In the genomic region with DNA sequence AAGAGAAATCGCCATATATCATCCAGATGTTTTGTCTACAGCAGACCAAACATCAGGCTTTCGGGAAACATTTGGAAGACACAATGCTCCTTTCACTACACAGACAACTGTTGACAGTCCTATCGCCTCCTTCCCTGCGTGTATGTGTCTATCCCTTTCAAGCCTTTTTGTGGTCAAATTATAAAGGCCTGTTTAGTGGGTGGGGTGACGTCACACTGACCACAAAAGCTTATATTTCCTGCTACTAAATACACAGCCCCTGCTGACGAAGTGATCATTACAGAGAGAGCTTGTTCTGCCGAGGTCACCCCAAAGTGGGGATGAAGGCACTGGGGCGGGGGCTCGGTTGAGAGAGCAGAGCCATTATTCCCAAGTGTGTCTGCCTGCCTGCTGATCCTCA, we compare ENCODE assay signal across 8 cellular contexts.
A peak's percentile ranks its signal among the peaks of the same experiment; 100 is the strongest.
DNase-seq lines count a peak whose midpoint lies in the region; ATAC-seq and TF ChIP-seq lines count a peak whose summit lies in the region.

No MANE protein-coding gene starts in this region.

- ATAC-seq in HG03159 (IDR thresholded peaks at IDR 0.05; ENCODE audit: unreplicated experiment): no peak
- ATAC-seq in HG03521 (IDR thresholded peaks at IDR 0.05; ENCODE audit: unreplicated experiment): no peak

- H3K4me1 Mint-ChIP-seq in T-helper 2 cell treated with Interferon-gamma antibody and Interleukin-4, amounts not matched to agents 5 μg/mL and 100 μg/mL, for 36 hours (ENCODE audit: low read depth): peaks cover 20% of the 10 kb centered on the region

- no peak for TF ChIP-seq CTCF in HFF-Myc (IDR thresholded peaks at IDR 0.05; ENCODE audit: low read depth, low read length, missing control alignments)
- TF ChIP-seq CTCF in fibroblast of pulmonary artery (IDR thresholded peaks at IDR 0.05; ENCODE audit: low read length, missing control alignments): no peak

- no peaks in the 10 kb centered on the region for H3K9me3 Mint-ChIP-seq in T-helper 2 cell treated with Interferon-gamma antibody and Interleukin-4, amounts not matched to agents 5 μg/mL and 100 μg/mL, for 36 hours

- H3K36me3 Mint-ChIP-seq in T-helper 2 cell treated with Interferon-gamma antibody and Interleukin-4, amounts not matched to agents 5 μg/mL and 100 μg/mL, for 36 hours (ENCODE audit: low read depth): no peaks in the 10 kb centered on the region

- H3K27ac Mint-ChIP-seq in T-helper 2 cell treated with Interferon-gamma antibody and Interleukin-4, amounts not matched to agents 5 μg/mL and 100 μg/mL, for 36 hours: no peak overlapping the region

- peak overlapping the region; percentile 44 for H3K4me3 Mint-ChIP-seq in T-helper 2 cell treated with Interferon-gamma antibody and Interleukin-4, amounts not matched to agents 5 μg/mL and 100 μg/mL, for 36 hours

- DNase-seq in AG08395 (ENCODE audit: low spot score) (peak; percentile 58), HFF-Myc (ENCODE audit: extremely low read depth, low read depth) (peak; percentile 84), fibroblast of pulmonary artery (ENCODE audit: low read depth) (peak; percentile 69), OCI-M2 (lab: John Stamatoyannopoulos, UW; ENCODE audit: unreplicated experiment) (no peak)
- DNase-seq in T-helper 2 cell treated with Interferon-gamma antibody and Interleukin-4, amounts not matched to agents 5 μg/mL and 100 μg/mL, for 36 hours (ENCODE audit: low spot score): peak; percentile 55
- DNase-seq in stimulated activated CD8-positive, alpha-beta memory T cell treated with anti-CD3 and anti-CD28 coated beads, Interleukin-2, amount 100 ng/mL, for 48 hours (ENCODE audit: low read depth in 2 of 2): peak; percentile 20 to 29

- H3K4me3 ChIP-seq in HFF-Myc (replicated peaks; ENCODE audit: low read depth, low read length) (no peak overlapping the region), fibroblast of pulmonary artery (replicated peaks; ENCODE audit: low read depth, low read length) (no peak overlapping the region)

- H3K27me3 Mint-ChIP-seq in T-helper 2 cell treated with Interferon-gamma antibody and Interleukin-4, amounts not matched to agents 5 μg/mL and 100 μg/mL, for 36 hours (ENCODE audit: low read depth): peaks cover 18% of the 10 kb centered on the region
